In the genomic region with DNA sequence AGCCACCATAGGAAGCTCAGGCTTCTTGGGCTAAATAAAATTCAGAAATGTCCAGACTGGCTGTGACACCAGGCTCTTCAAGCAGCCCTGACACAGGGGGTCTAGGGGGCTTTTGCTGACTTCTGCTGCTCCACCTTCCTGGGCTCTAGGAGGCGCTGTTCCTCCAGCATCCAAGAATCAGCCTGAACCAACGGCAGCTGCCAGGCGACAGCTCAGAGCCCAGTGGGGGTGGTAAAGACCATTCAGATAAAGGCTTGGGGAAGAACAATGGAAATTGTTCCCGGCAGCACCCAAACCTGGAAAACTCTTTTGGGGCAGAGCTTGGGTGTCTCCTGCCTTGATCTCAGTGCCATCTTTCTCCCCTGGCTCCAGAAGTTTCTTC, we compare ENCODE assay signal across 8 cellular contexts. TPM values are rescaled to one million over a fixed set of nuclear protein-coding genes. Genes with fewer than 3 reads are reported as not detected.
DNase-seq lines count a peak whose midpoint lies in the region; ATAC-seq and TF ChIP-seq lines count a peak whose summit lies in the region.
"Had no signal": no experiment of that assay in that cellular context is flagged by ENCODE, and none has a peak within 500 bp of the region (broad histone marks: within the 10 kb centered on the region; RNA-seq: fewer than 3 reads in every experiment).

No MANE protein-coding gene starts in this region.

- in situ Hi-C loops in Panc1 (cut with HindIII; ENCODE audit: low pct_unique_long_range_greater_than_20kb, low sequenced_read_pairs) = no loop called here

- ATAC-seq in Panc1 = no peak

- no TSS peak for BruUV-seq in Panc1 (replicated peaks; lab: Mats Ljungman, UMichigan)

- no peak overlapping the region for H3K4me3 ChIP-seq in Panc1 (ENCODE audit: low read depth in 2 of 2, low read length in 2 of 2)

- H3K36me3 ChIP-seq in Panc1 (ENCODE audit: control insufficient read depth, insufficient read depth, low read length) = no peaks in the 10 kb centered on the region

- peaks cover 4% of the 10 kb centered on the region for H3K9me3 Mint-ChIP-seq in activated naive CD4-positive, alpha-beta T cell treated with anti-CD3 and anti-CD28 coated beads, Interleukin-2, amount 10 ng/mL, durations not matched to agents 7 days and 5 days
- H3K9me3 Mint-ChIP-seq: activated naive CD4-positive, alpha-beta T cell treated with anti-CD3 and anti-CD28 coated beads, Interleukin-2, amount 50 U/mL, for 24 hours had no signal

- H3K27ac Mint-ChIP-seq in activated naive CD4-positive, alpha-beta T cell treated with anti-CD3 and anti-CD28 coated beads, Interleukin-2, amount 10 ng/mL, durations not matched to agents 7 days and 5 days = no peak overlapping the region

- H3K4me1 ChIP-seq in Panc1 (ENCODE audit: control insufficient read depth, insufficient read depth, low read length) = no peaks in the 10 kb centered on the region

- no peaks in the 10 kb centered on the region for H3K36me3 Mint-ChIP-seq in activated naive CD4-positive, alpha-beta T cell treated with anti-CD3 and anti-CD28 coated beads, Interleukin-2, amount 10 ng/mL, durations not matched to agents 7 days and 5 days
- H3K36me3 Mint-ChIP-seq: activated naive CD4-positive, alpha-beta T cell treated with anti-CD3 and anti-CD28 coated beads, Interleukin-2, amount 50 U/mL, for 24 hours had no signal

- POLR2A ChIA-PET in Panc1 (lab: Charles Lee) = no interaction called here

- peaks cover 22% of the 10 kb centered on the region for H3K27me3 Mint-ChIP-seq in activated naive CD4-positive, alpha-beta T cell treated with anti-CD3 and anti-CD28 coated beads, Interleukin-2, amount 10 ng/mL, durations not matched to agents 7 days and 5 days
- H3K27me3 Mint-ChIP-seq: activated naive CD4-positive, alpha-beta T cell treated with anti-CD3 and anti-CD28 coated beads, Interleukin-2, amount 50 U/mL, for 24 hours had no signal

- no peak overlapping the region for H3K4me3 Mint-ChIP-seq in activated naive CD4-positive, alpha-beta T cell treated with anti-CD3 and anti-CD28 coated beads, Interleukin-2, amount 10 ng/mL, durations not matched to agents 7 days and 5 days
- H3K4me3 Mint-ChIP-seq: activated naive CD4-positive, alpha-beta T cell treated with anti-CD3 and anti-CD28 coated beads, Interleukin-2, amount 50 U/mL, for 24 hours had no signal

- H3K27ac ChIP-seq in Panc1 (ENCODE audit: low read length) = no peak overlapping the region

- CTCF ChIA-PET in Panc1 (lab: Charles Lee) = interaction anchor here (0.8 kb wide), 1 partner anchor 644 kb away, joined by 4 read pairs; no protein-coding TSS in a partner anchor
- CTCF ChIA-PET in activated naive CD4-positive, alpha-beta T cell treated with anti-CD3 and anti-CD28 coated beads, Interleukin-2, amount 10 ng/mL, durations not matched to agents 7 days and 5 days (lab: Charles Lee) = interaction anchor here (0.6 to 9.1 kb wide), 38 partner anchors 10 to 570 kb away, joined by 3 to 103 read pairs (median 6); partner anchors contain the start of gene PSTPIP1

- peaks cover 7% of the 10 kb centered on the region; the same call in 1 of the 2 replicates for H3K27me3 ChIP-seq in Panc1 (ENCODE audit: control insufficient read depth, insufficient read depth, low read length)

- TF ChIP-seq CTCF in Panc1 (IDR thresholded peaks at IDR 0.05) = no peak; the same call in 1 of the 2 replicates

- intact Hi-C loops in Panc1 (cut with micrococcal nuclease; ENCODE audit: unreplicated experiment) = no loop called here

- DNase-seq in GM19238 (ENCODE audit: insufficient read length, low spot score) (peak; percentile 40), Panc1 (ENCODE audit: low read depth, low spot score) (peak; percentile 15), hippocampal formation (lab: John Stamatoyannopoulos, UW) (peak; percentile 68 to 71), NCI-H2029 treated with DMSO at 0.1 percent for 48 hours (lab: John Stamatoyannopoulos, UW) (no peak), middle frontal gyrus (ENCODE audit: extremely low spot score, low spot score) (no peak)
- DNase-seq in activated naive CD4-positive, alpha-beta T cell treated with anti-CD3 and anti-CD28 coated beads, Interleukin-2, amount 10 ng/mL, durations not matched to agents 7 days and 5 days = peak; percentile 78
- peak in 2 of 3 donors; percentile 40 to 55 for DNase-seq in stimulated activated CD4-positive, alpha-beta T cell treated with anti-CD3 and anti-CD28 coated beads, TNF-alpha, amount 100 ng/mL, for 1 hour (ENCODE audit: low read depth in 3 of 3, low spot score in 1 of 3)

- H3K4me1 Mint-ChIP-seq in activated naive CD4-positive, alpha-beta T cell treated with anti-CD3 and anti-CD28 coated beads, Interleukin-2, amount 10 ng/mL, durations not matched to agents 7 days and 5 days = peaks cover 25% of the 10 kb centered on the region

- H3K9me3 ChIP-seq in Panc1 (ENCODE audit: control insufficient read depth, insufficient read depth, low read depth, low read length) = no peaks in the 10 kb centered on the region

RNA-seq across cellular contexts. Expression of gene PSTPIP1, which starts 21.6 kb away (rescaled TPM):
- 0.46 TPM for total RNA-seq in Panc1 (2021; ENCODE audit: unreplicated experiment)
- 0.33 TPM for polyA plus RNA-seq in Panc1 (2012; ENCODE audit: insufficient read length)

RNA-seq across cellular contexts. Expression of gene RCN2, which starts 41.8 kb away (rescaled TPM):
- 60.7 TPM for total RNA-seq in Panc1 (2021; ENCODE audit: unreplicated experiment)
- polyA plus RNA-seq in Panc1 (2012; ENCODE audit: insufficient read length) = 38.0 TPM

Comparison
In these comparisons a context has a peak if more than half of its experiments do, and no peak if none do; other contexts are left out.
1. DNase-seq: peak in GM19238 (single experiment), Panc1 (single experiment), activated naive CD4-positive, alpha-beta T cell treated with anti-CD3 and anti-CD28 coated beads, Interleukin-2, amount 10 ng/mL, durations not matched to agents 7 days and 5 days (single experiment), hippocampal formation (2 of 2) and stimulated activated CD4-positive, alpha-beta T cell treated with anti-CD3 and anti-CD28 coated beads, TNF-alpha, amount 100 ng/mL, for 1 hour (2 of 3); none in NCI-H2029 treated with DMSO at 0.1 percent for 48 hours (single experiment) and middle frontal gyrus (single experiment).